9 cellular contexts compared by ENCODE assay signal in the genomic region with DNA sequence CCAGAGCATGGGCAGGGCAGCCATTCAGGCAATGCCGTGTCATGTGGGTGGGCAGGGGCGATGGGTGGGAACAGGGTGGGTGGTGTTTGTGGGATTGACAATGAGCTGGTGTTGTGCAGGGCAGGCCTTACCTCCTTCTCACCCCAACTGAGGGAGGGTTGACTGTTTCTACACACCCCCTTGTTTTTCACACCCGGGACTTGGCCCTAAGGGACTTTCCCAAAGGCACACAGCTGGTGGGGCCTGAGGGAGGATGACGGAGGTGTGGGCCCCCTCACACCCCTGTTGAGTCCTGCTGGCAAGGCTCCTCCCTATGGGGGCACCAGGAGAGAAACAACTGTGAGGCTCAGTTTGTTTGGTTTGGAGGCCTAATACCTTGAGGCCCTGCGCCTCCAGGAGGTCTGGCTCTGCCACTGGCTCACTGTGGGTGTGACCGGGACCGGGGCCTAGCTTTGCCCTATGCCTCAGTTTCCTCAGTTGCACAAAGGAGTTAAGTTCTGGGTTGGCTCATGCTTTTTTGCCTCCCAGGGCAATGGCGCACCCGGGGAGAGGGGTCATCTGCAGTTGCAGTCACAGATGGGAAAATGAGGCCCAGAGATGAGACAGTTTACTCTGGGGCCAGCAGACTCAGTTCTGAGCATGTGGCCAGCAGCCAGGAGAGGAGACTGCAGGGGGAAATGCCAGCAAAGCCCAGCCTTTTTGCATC.
DNase-seq lines count a peak whose midpoint lies in the region; ATAC-seq lines count a peak whose summit lies in the region.
"Had no signal": no experiment of that assay in that cellular context is flagged by ENCODE, and none has a peak within 500 bp of the region (broad histone marks: within the 10 kb centered on the region; RNA-seq: fewer than 3 reads in every experiment).

No MANE protein-coding gene starts in this region.

- peak; percentile 41 for DNase-seq in activated T-cell treated with anti-CD3 and anti-CD28 coated beads for 24 hours (ENCODE audit: low read depth)
- DNase-seq in stimulated activated CD4-positive, alpha-beta T cell treated with anti-CD3 and anti-CD28 coated beads, Interleukin-12 subunit alpha, Interleukin-12 subunit beta, amount 100 ng/mL, for 4 hours = peak; percentile 9
- no peak for DNase-seq in NCI-H1694 treated with DMSO at 0.1 percent for 48 hours (lab: John Stamatoyannopoulos, UW)
- DNase-seq in NCI-H446 treated with DMSO at 0.1 percent for 48 hours (lab: John Stamatoyannopoulos, UW) = no peak
- no peak for DNase-seq in NCI-H82 treated with DMSO at 0.1 percent for 48 hours (lab: John Stamatoyannopoulos, UW; ENCODE audit: unreplicated experiment)
- DNase-seq: head of caudate nucleus had no signal

- ATAC-seq in GM18502 (IDR thresholded peaks at IDR 0.05; ENCODE audit: poor library complexity, unreplicated experiment) (peak; percentile 53), HG02763 (IDR thresholded peaks at IDR 0.05; ENCODE audit: unreplicated experiment) (peak; percentile 36), GM21423 (IDR thresholded peaks at IDR 0.05; ENCODE audit: unreplicated experiment) (no peak)

Comparison
In these comparisons a context has a peak if more than half of its experiments do, and no peak if none do; other contexts are left out.
1. DNase-seq: peak in activated T-cell treated with anti-CD3 and anti-CD28 coated beads for 24 hours (single experiment) and stimulated activated CD4-positive, alpha-beta T cell treated with anti-CD3 and anti-CD28 coated beads, Interleukin-12 subunit alpha, Interleukin-12 subunit beta, amount 100 ng/mL, for 4 hours (single experiment); none in NCI-H1694 treated with DMSO at 0.1 percent for 48 hours (single experiment), NCI-H446 treated with DMSO at 0.1 percent for 48 hours (single experiment) and NCI-H82 treated with DMSO at 0.1 percent for 48 hours (single experiment).